ENCODE assay signal across 22 cellular contexts in genomic region chr11:47943721-47944554, GRCh38. TPM values are rescaled to one million over a fixed set of nuclear protein-coding genes. Genes with fewer than 3 reads are reported as not detected.
DNase-seq lines count a peak whose midpoint lies in the region; ATAC-seq, FAIRE-seq and TF ChIP-seq lines count a peak whose summit lies in the region.
"Had no signal": no experiment of that assay in that cellular context is flagged by ENCODE, and none has a peak within 500 bp of the region (broad histone marks: within the 10 kb centered on the region; RNA-seq: fewer than 3 reads in every experiment).

No MANE protein-coding gene starts in this region.

- no peak overlapping the region for H3K9ac ChIP-seq in astrocyte (ENCODE audit: low read length)

- no peak overlapping the region for H3K4me2 ChIP-seq in astrocyte (ENCODE audit: low read length)
- H3K4me2 ChIP-seq: PC-9 had no signal

- no peak for FAIRE-seq in astrocyte (lab: Jason Lieb, UNC)
- FAIRE-seq: TTC549 had no signal

- H3K79me2 ChIP-seq in astrocyte (ENCODE audit: insufficient read depth, low read length), result no peaks in the 10 kb centered on the region

- no peaks in the 10 kb centered on the region for H3K27me3 Mint-ChIP-seq in activated naive CD4-positive, alpha-beta T cell treated with anti-CD3 and anti-CD28 coated beads, Interleukin-2, amount 50 U/mL, for 24 hours
- peaks cover 4% of the 10 kb centered on the region for H3K27me3 Mint-ChIP-seq in astrocyte (ENCODE audit: low read depth, unreplicated experiment)
- H3K27me3 Mint-ChIP-seq: activated CD4-positive, alpha-beta T cell treated with anti-CD3 and anti-CD28 coated beads, Interleukin-2, amount 10 ng/mL, durations not matched to agents 24 days and 14 days; IgD-negative memory B cell; naive thymus-derived CD4-positive, alpha-beta T cell had no signal

- no peaks in the 10 kb centered on the region for H3K36me3 ChIP-seq in astrocyte (ENCODE audit: insufficient read depth, low read length)
- H3K36me3 ChIP-seq: cardiac muscle cell, upper lobe of left lung had no signal

- no peak overlapping the region for H3K4me3 ChIP-seq in astrocyte (ENCODE audit: insufficient read depth, low read depth, low read length)
- H3K4me3 ChIP-seq: cardiac muscle cell, PC-9, psoas muscle, SK-N-MC, upper lobe of left lung had no signal

- no peaks in the 10 kb centered on the region for H3K27me3 ChIP-seq in astrocyte (ENCODE audit: insufficient read depth, low read length)
- H3K27me3 ChIP-seq: cardiac muscle cell, upper lobe of left lung had no signal

- peak overlapping the region; percentile 17 for H3K27ac Mint-ChIP-seq in activated naive CD4-positive, alpha-beta T cell treated with anti-CD3 and anti-CD28 coated beads, Interleukin-2, amount 50 U/mL, for 24 hours
- H3K27ac Mint-ChIP-seq in astrocyte (ENCODE audit: unreplicated experiment), result no peak overlapping the region
- H3K27ac Mint-ChIP-seq: activated CD4-positive, alpha-beta T cell treated with anti-CD3 and anti-CD28 coated beads, Interleukin-2, amount 10 ng/mL, durations not matched to agents 24 days and 14 days; naive thymus-derived CD4-positive, alpha-beta T cell had no signal

- no peak for DNase-seq in activated naive CD4-positive, alpha-beta T cell treated with Interleukin-2 at 50 U/mL for 16 hours
- DNase-seq in astrocyte (ENCODE audit: low read depth) (no peak), iPS-NIHi11 (ENCODE audit: low spot score) (peak; percentile 63), activated gamma-delta T cell (lab: John Stamatoyannopoulos, UW) (no peak), HT-29 (ENCODE audit: low spot score) (no peak)
- DNase-seq in activated T-cell treated with anti-CD3 and anti-CD28 coated beads, Interleukin-2, amount 50 U/mL, for 48 hours, result no peak
- DNase-seq: activated CD4-positive, alpha-beta T cell treated with anti-CD3 and anti-CD28 coated beads, Interleukin-2, amount 10 ng/mL, durations not matched to agents 24 days and 14 days; activated T-cell treated with anti-CD3 and anti-CD28 coated beads, Interleukin-2, amount 50 U/mL, for 1 hour; effector memory CD4-positive, alpha-beta T cell; naive thymus-derived CD4-positive, alpha-beta T cell; NCI-H526; PC-9; psoas muscle; stimulated activated naive CD4-positive, alpha-beta T cell had no signal

- ATAC-seq in GM19452 (IDR thresholded peaks at IDR 0.05; ENCODE audit: unreplicated experiment), result no peak
- ATAC-seq: naive thymus-derived CD4-positive, alpha-beta T cell; psoas muscle had no signal

- no peak for TF ChIP-seq CTCF in astrocyte (IDR thresholded peaks at IDR 0.05; ENCODE audit: insufficient read depth, low read depth, low read length)

- H3K4me3 Mint-ChIP-seq in activated naive CD4-positive, alpha-beta T cell treated with anti-CD3 and anti-CD28 coated beads, Interleukin-2, amount 50 U/mL, for 24 hours, result no peak overlapping the region
- H3K4me3 Mint-ChIP-seq in astrocyte (ENCODE audit: unreplicated experiment), result no peak overlapping the region
- H3K4me3 Mint-ChIP-seq: activated CD4-positive, alpha-beta T cell treated with anti-CD3 and anti-CD28 coated beads, Interleukin-2, amount 10 ng/mL, durations not matched to agents 24 days and 14 days; CD14-positive monocyte; IgD-negative memory B cell; naive thymus-derived CD4-positive, alpha-beta T cell had no signal

- peak overlapping the region; percentile 19 for H3K27ac ChIP-seq in astrocyte (ENCODE audit: low read depth, low read length)
- H3K27ac ChIP-seq: cardiac muscle cell, PC-9, psoas muscle, SK-N-MC had no signal

- H3K36me3 Mint-ChIP-seq in activated naive CD4-positive, alpha-beta T cell treated with anti-CD3 and anti-CD28 coated beads, Interleukin-2, amount 50 U/mL, for 24 hours, result no peaks in the 10 kb centered on the region
- no peaks in the 10 kb centered on the region for H3K36me3 Mint-ChIP-seq in astrocyte (ENCODE audit: low read depth, unreplicated experiment)
- H3K36me3 Mint-ChIP-seq: CD14-positive monocyte; naive thymus-derived CD4-positive, alpha-beta T cell had no signal

- peak overlapping the region; percentile 54 for H2AFZ ChIP-seq in astrocyte (ENCODE audit: low read depth, low read length)
- H2AFZ ChIP-seq: PC-9 had no signal

- peaks cover 31% of the 10 kb centered on the region for H3K4me1 Mint-ChIP-seq in activated naive CD4-positive, alpha-beta T cell treated with anti-CD3 and anti-CD28 coated beads, Interleukin-2, amount 50 U/mL, for 24 hours
- peaks cover 7% of the 10 kb centered on the region for H3K4me1 Mint-ChIP-seq in astrocyte (ENCODE audit: low read depth, unreplicated experiment)

- H3K9me3 ChIP-seq in astrocyte (ENCODE audit: insufficient read depth, low read depth, low read length), result no peaks in the 10 kb centered on the region
- H3K9me3 ChIP-seq: psoas muscle, upper lobe of left lung had no signal

- H3K9me3 Mint-ChIP-seq in activated naive CD4-positive, alpha-beta T cell treated with anti-CD3 and anti-CD28 coated beads, Interleukin-2, amount 50 U/mL, for 24 hours, result no peaks in the 10 kb centered on the region
- no peaks in the 10 kb centered on the region for H3K9me3 Mint-ChIP-seq in astrocyte (ENCODE audit: unreplicated experiment)
- H3K9me3 Mint-ChIP-seq: activated CD4-positive, alpha-beta T cell treated with anti-CD3 and anti-CD28 coated beads, Interleukin-2, amount 10 ng/mL, durations not matched to agents 24 days and 14 days; IgD-negative memory B cell had no signal

- no peaks in the 10 kb centered on the region for H4K20me1 ChIP-seq in astrocyte (ENCODE audit: insufficient read depth, low read length)

- H3K4me1 ChIP-seq in astrocyte (ENCODE audit: insufficient read depth, low read length), result peaks cover 33% of the 10 kb centered on the region
- H3K4me1 ChIP-seq: psoas muscle had no signal

RNA-seq across cellular contexts. Expression of gene PTPRJ, which starts 36.4 kb away (rescaled TPM):
- total RNA-seq in astrocyte, result 17.4 and 22.9 TPM in 2 replicates
- 11.6 and 16.3 TPM in 2 replicates for total RNA-seq in HT-29 (2014; rRNA removed; shearing (Covaris generic))
